ENCODE assay signal across 10 cellular contexts in the genomic region with DNA sequence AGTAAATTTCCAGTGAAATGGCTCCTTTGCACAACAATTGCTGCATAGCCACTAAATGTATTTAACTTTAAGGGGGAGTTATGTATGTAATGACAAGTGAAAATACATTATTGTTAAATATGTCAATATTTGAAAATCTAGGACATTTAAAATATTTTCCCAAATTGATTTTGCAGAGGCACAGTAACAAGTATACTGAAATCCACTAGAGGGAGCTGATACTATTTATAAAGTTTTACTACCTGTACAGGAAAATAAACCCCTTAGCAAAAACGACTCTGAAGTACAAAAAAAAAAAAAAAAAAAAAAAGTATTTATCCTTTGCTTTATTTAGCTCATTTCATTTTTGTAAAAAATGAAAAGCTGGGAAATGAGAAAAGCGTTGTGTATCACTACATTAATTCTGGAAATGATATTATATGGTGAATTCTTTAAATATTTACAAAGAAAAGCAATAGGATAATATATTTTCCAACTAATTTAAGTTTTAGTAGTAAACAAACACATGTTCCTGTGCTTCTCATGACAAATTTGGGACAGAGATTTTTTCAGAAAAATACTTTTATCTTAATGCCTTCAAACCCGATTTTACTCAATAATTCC.
DNase-seq lines count a peak whose midpoint lies in the region; ATAC-seq and TF ChIP-seq lines count a peak whose summit lies in the region.
"Had no signal": no experiment of that assay in that cellular context is flagged by ENCODE, and none has a peak within 500 bp of the region (broad histone marks: within the 10 kb centered on the region; RNA-seq: fewer than 3 reads in every experiment).

No MANE protein-coding gene starts in this region.

- TF ChIP-seq POLR2A in body of pancreas (IDR thresholded peaks at IDR 0.05), result no peak

- TF ChIP-seq CTCF in SK-N-SH (IDR thresholded peaks at IDR 0.05) (peak; percentile 58), dorsolateral prefrontal cortex (IDR thresholded peaks at IDR 0.05 in 54 of 56, conservative IDR thresholded peaks at IDR 0.05 in 2 of 56; ENCODE audit: low read depth in 1 of 56, partially characterized antibody in 56 of 56) (peak in 55 of 56 donors; percentile 21 to 62 (median 44)), smooth muscle cell (IDR thresholded peaks at IDR 0.05; ENCODE audit: borderline replicate concordance, insufficient read depth, poor library complexity, severe bottlenecking) (peak; percentile 49), body of pancreas (IDR thresholded peaks at IDR 0.05) (peak in 1 of 7 experiments; percentile 5)

- H3F3A ChIP-seq in SK-N-SH (replicated peaks; ENCODE audit: insufficient read depth), result no peaks in the 10 kb centered on the region
- H3F3A ChIP-seq in smooth muscle cell (ENCODE audit: low read depth), result no peaks in the 10 kb centered on the region

- H3K4me1 ChIP-seq in SK-N-SH (ENCODE audit: control insufficient read depth in 1 of 2, insufficient read depth in 2 of 2, low read depth in 1 of 2, low read length in 1 of 2) (no peaks in the 10 kb centered on the region), smooth muscle cell (ENCODE audit: low read depth) (no peaks in the 10 kb centered on the region), body of pancreas (no peaks in the 10 kb centered on the region)
- H3K4me1 ChIP-seq: BLaER1 had no signal

- CTCF ChIA-PET in SK-N-SH (lab: Yijun Ruan, JAX), result interaction anchor here (0.6 to 1.4 kb wide), 10 partner anchors 11 to 923 kb away, joined by 3 to 5 read pairs (median 3); no protein-coding TSS in a partner anchor

- H3K4me2 ChIP-seq in SK-N-SH (no peak overlapping the region), smooth muscle cell (no peak overlapping the region)
- H3K4me2 ChIP-seq: BLaER1 had no signal

- H3K9me3 ChIP-seq in SK-N-SH, result no peaks in the 10 kb centered on the region
- no peaks in the 10 kb centered on the region for H3K9me3 ChIP-seq in smooth muscle cell (replicated peaks; ENCODE audit: low read depth)
- no peaks in the 10 kb centered on the region for H3K9me3 ChIP-seq in body of pancreas
- H3K9me3 ChIP-seq: BLaER1 had no signal

- no peaks in the 10 kb centered on the region for H3K36me3 ChIP-seq in SK-N-SH (replicated peaks in 1 of 2; ENCODE audit: control insufficient read depth in 1 of 2, insufficient read depth in 2 of 2, low read length in 1 of 2)
- H3K36me3 ChIP-seq in smooth muscle cell (ENCODE audit: low read depth), result no peaks in the 10 kb centered on the region
- H3K36me3 ChIP-seq in body of pancreas (replicated peaks in 1 of 2; ENCODE audit: insufficient read depth in 1 of 2, low read depth in 2 of 2), result no peaks in the 10 kb centered on the region
- H3K36me3 ChIP-seq: BLaER1 had no signal

- DNase-seq in SK-N-SH (peak; percentile 11), NCI-H1417 treated with DMSO at 0.1 percent for 48 hours (lab: John Stamatoyannopoulos, UW) (peak; percentile 19), dorsolateral prefrontal cortex (no peak), smooth muscle cell (lab: John Stamatoyannopoulos, UW; ENCODE audit: unreplicated experiment) (no peak), activated T-cell treated with anti-CD3 and anti-CD28 coated beads for 4 hours (no peak), body of pancreas (no peak)
- DNase-seq: activated gamma-delta T cell had no signal

- no peaks in the 10 kb centered on the region for H4K20me1 ChIP-seq in SK-N-SH (ENCODE audit: insufficient read depth)
- no peaks in the 10 kb centered on the region for H4K20me1 ChIP-seq in smooth muscle cell (ENCODE audit: low read depth)
- H4K20me1 ChIP-seq: BLaER1 had no signal

- 6% methylated on average over 3 of the region's 3 CpGs for WGBS in SK-N-SH (ENCODE audit: low lambda C conversion rate)
- 33% methylated on average over 3 of the region's 3 CpGs for WGBS in smooth muscle cell (ENCODE audit: low lambda C conversion rate)
- 31 to 33% methylated on average over 3 of the region's 3 CpGs for WGBS in body of pancreas, 2 donors

- ATAC-seq in SK-N-SH treated with all-trans-retinoic acid at 6 μM for 48 hours (no peak), HG03045 (IDR thresholded peaks at IDR 0.05; ENCODE audit: unreplicated experiment) (no peak), body of pancreas (no peak)

- POLR2A ChIA-PET in SK-N-SH (lab: Yijun Ruan, JAX), result no interaction called here

- H2AFZ ChIP-seq in SK-N-SH (ENCODE audit: low read depth) (no peak overlapping the region), smooth muscle cell (ENCODE audit: low read depth) (no peak overlapping the region)

- H3K27ac ChIP-seq in SK-N-SH (ENCODE audit: low read depth in 2 of 2, low read length in 1 of 2) (no peak overlapping the region; a peak in 1 of 4 replicates), dorsolateral prefrontal cortex (no peak overlapping the region), smooth muscle cell (ENCODE audit: low read depth) (no peak overlapping the region), body of pancreas (no peak overlapping the region)
- H3K27ac ChIP-seq: BLaER1 had no signal

- intact Hi-C loops in dorsolateral prefrontal cortex (cut with DNase I), result no loop called here
- intact Hi-C loops in body of pancreas (cut with DNase I), result no loop called here

- peak; percentile 59 for TF ChIP-seq RAD21 in SK-N-SH (IDR thresholded peaks at IDR 0.05; ENCODE audit: low read length)

- no peaks in the 10 kb centered on the region for H3K27me3 ChIP-seq in SK-N-SH (ENCODE audit: insufficient read depth)
- peaks cover 0 to 49% (median 5%) of the 10 kb centered on the region in 45 donors for H3K27me3 ChIP-seq in dorsolateral prefrontal cortex
- H3K27me3 ChIP-seq in smooth muscle cell (ENCODE audit: low read depth), result no peaks in the 10 kb centered on the region
- H3K27me3 ChIP-seq in body of pancreas, result no peaks in the 10 kb centered on the region

- TF ChIP-seq EP300 in SK-N-SH (IDR thresholded peaks at IDR 0.05; ENCODE audit: borderline replicate concordance in 1 of 2, low read depth in 1 of 2, low read length in 1 of 2), result no peak

- H3K9me2 ChIP-seq in SK-N-SH, result no peaks in the 10 kb centered on the region

- no peak overlapping the region; a peak in 1 of 4 replicates for H3K4me3 ChIP-seq in SK-N-SH (ENCODE audit: low read depth in 2 of 2, low read length in 1 of 2)
- H3K4me3 ChIP-seq in dorsolateral prefrontal cortex, result no peak overlapping the region
- no peak overlapping the region for H3K4me3 ChIP-seq in smooth muscle cell
- no peak overlapping the region for H3K4me3 ChIP-seq in body of pancreas
- H3K4me3 ChIP-seq: BLaER1 had no signal

- H3K9ac ChIP-seq in SK-N-SH (no peak overlapping the region), smooth muscle cell (ENCODE audit: low read depth) (no peak overlapping the region)
- H3K9ac ChIP-seq: BLaER1 had no signal

- H3K79me2 ChIP-seq in SK-N-SH (ENCODE audit: insufficient read depth) (no peaks in the 10 kb centered on the region), smooth muscle cell (ENCODE audit: low read depth) (no peaks in the 10 kb centered on the region)

TF ChIP-seq in SK-N-SH, 30 proteins besides CTCF, POLR2A, EP300 and RAD21 (continues in another document):
- TF ChIP-seq FOSL2 (IDR thresholded peaks at IDR 0.05; ENCODE audit: borderline replicate concordance, low read depth), result no peak
- TF ChIP-seq, protein P1, sequence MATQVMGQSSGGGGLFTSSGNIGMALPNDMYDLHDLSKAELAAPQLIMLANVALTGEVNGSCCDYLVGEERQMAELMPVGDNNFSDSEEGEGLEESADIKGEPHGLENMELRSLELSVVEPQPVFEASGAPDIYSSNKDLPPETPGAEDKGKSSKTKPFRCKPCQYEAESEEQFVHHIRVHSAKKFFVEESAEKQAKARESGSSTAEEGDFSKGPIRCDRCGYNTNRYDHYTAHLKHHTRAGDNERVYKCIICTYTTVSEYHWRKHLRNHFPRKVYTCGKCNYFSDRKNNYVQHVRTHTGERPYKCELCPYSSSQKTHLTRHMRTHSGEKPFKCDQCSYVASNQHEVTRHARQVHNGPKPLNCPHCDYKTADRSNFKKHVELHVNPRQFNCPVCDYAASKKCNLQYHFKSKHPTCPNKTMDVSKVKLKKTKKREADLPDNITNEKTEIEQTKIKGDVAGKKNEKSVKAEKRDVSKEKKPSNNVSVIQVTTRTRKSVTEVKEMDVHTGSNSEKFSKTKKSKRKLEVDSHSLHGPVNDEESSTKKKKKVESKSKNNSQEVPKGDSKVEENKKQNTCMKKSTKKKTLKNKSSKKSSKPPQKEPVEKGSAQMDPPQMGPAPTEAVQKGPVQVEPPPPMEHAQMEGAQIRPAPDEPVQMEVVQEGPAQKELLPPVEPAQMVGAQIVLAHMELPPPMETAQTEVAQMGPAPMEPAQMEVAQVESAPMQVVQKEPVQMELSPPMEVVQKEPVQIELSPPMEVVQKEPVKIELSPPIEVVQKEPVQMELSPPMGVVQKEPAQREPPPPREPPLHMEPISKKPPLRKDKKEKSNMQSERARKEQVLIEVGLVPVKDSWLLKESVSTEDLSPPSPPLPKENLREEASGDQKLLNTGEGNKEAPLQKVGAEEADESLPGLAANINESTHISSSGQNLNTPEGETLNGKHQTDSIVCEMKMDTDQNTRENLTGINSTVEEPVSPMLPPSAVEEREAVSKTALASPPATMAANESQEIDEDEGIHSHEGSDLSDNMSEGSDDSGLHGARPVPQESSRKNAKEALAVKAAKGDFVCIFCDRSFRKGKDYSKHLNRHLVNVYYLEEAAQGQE (IDR thresholded peaks at IDR 0.05; ENCODE audit: low read depth, low read length), result no peak

TF ChIP-seq in SK-N-SH treated with all-trans-retinoic acid at 6 μM for 48 hours, 23 proteins besides CTCF, POLR2A, EP300 and RAD21 (continues in another document):
- TF ChIP-seq ARNTL (CRISPR knock-in tag; IDR thresholded peaks at IDR 0.05; ENCODE audit: borderline replicate concordance, low read depth), result no peak
- no peak for TF ChIP-seq PATZ1 (CRISPR knock-in tag; IDR thresholded peaks at IDR 0.05; ENCODE audit: borderline replicate concordance)
- TF ChIP-seq TCF4 (CRISPR knock-in tag; IDR thresholded peaks at IDR 0.05; ENCODE audit: borderline replicate concordance), result no peak
- no peak for TF ChIP-seq BACH2 (CRISPR knock-in tag; IDR thresholded peaks at IDR 0.05; ENCODE audit: borderline replicate concordance)

Comparison
In these comparisons a context has a peak if more than half of its experiments do, and no peak if none do; other contexts are left out.
1. DNase-seq: peak in SK-N-SH (single experiment) and NCI-H1417 treated with DMSO at 0.1 percent for 48 hours (single experiment); none in dorsolateral prefrontal cortex (0 of 10), smooth muscle cell (single experiment), activated T-cell treated with anti-CD3 and anti-CD28 coated beads for 4 hours (single experiment) and body of pancreas (0 of 4).